In the genomic region with DNA sequence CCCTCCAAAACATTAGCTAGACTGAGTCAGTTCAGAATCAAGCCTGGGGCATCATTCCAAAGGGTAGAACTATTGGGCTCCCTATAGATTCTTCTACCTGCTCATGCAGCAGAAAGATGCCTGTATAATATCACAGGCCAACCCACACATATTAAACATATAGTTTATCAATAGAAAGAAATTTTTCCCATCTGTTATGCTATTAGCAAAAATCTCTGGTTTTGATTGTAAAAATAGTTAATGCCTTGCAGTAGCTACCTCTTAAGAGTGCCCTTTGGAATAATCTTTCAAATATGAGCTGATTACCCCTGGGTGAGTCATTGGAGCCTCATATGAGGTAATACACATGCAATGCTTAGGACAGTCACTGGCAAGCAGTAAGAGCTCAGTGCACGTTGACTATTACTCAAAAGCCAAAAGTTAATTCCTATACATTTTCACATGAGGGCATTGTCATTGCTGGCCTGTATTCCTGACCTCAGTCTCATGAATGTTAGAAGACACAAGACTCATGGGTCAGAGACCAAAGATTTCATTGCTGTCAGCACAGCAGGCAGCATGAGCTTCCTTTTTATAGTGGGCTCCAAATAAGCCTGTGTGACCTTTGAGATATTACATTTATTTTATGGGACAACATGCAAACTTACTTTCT, we compare ENCODE assay signal across 1 cellular context.
A peak's percentile ranks its signal among the peaks of the same experiment; 100 is the strongest.
TF ChIP-seq lines count a peak whose summit lies in the region.

No MANE protein-coding gene starts in this region.

TF ChIP-seq in A549, 52 proteins besides CTCF, POLR2A, EP300 and RAD21 (continued from another document):
- TF ChIP-seq, protein P1, sequence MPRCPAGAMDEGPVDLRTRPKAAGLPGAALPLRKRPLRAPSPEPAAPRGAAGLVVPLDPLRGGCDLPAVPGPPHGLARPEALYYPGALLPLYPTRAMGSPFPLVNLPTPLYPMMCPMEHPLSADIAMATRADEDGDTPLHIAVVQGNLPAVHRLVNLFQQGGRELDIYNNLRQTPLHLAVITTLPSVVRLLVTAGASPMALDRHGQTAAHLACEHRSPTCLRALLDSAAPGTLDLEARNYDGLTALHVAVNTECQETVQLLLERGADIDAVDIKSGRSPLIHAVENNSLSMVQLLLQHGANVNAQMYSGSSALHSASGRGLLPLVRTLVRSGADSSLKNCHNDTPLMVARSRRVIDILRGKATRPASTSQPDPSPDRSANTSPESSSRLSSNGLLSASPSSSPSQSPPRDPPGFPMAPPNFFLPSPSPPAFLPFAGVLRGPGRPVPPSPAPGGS (IDR thresholded peaks at IDR 0.05): no peak
- no peak for TF ChIP-seq HOXA7 (CRISPR knock-in tag; IDR thresholded peaks at IDR 0.05)
- 0 out of 2 replicates have a peak, but pooled peaks have one; percentile 22 for TF ChIP-seq FOSL2 (IDR thresholded peaks at IDR 0.05)
- TF ChIP-seq FOSL2 (CRISPR knock-in tag; IDR thresholded peaks at IDR 0.05): no peak
- no peak for TF ChIP-seq TP53 (CRISPR knock-in tag; IDR thresholded peaks at IDR 0.05)
